Comparison of ENCODE assay signal across 27 cellular contexts in the genomic region with DNA sequence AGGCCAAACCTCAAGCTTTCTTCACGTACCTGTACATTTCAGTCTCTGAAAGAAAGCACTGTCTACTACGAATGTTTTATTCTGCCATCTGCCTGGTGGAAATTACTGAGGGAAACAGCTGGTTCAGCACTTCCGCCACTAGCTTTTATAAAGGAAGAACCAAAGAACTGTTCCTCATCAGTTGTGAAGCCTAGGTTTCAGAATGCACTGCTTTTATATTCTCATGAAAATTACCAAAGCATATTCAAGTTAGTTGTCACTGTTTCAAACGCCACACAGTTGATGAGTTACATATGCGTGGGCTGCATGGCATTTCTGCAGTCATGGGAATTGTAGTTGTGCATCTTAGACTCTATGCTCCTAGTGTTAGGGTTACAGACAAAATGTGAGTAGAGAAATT. TPM values are rescaled to one million over a fixed set of nuclear protein-coding genes. Genes with fewer than 3 reads are reported as not detected.
DNase-seq lines count a peak whose midpoint lies in the region; ATAC-seq, FAIRE-seq and TF ChIP-seq lines count a peak whose summit lies in the region.
"Had no signal": no experiment of that assay in that cellular context is flagged by ENCODE, and none has a peak within 500 bp of the region (broad histone marks: within the 10 kb centered on the region; RNA-seq: fewer than 3 reads in every experiment).

No MANE protein-coding gene starts in this region.

- H2AFZ ChIP-seq in endothelial cell of umbilical vein (ENCODE audit: low read depth, low read length): peak overlapping the region; percentile 83
- H2AFZ ChIP-seq in neuronal stem cell (ENCODE audit: low read length): peak overlapping the region; percentile 65

- no peak overlapping the region for H3K4ac ChIP-seq in neuronal stem cell (ENCODE audit: low read length)

- H3K4me1 ChIP-seq in endothelial cell of umbilical vein (ENCODE audit: control insufficient read depth, extremely low read depth, insufficient read depth, low read length) (peaks cover 12% of the 10 kb centered on the region), neuronal stem cell (ENCODE audit: control insufficient read depth in 2 of 2, insufficient read depth in 1 of 2, low read depth in 1 of 2, low read length in 2 of 2) (peaks cover 0 to 8% of the 10 kb centered on the region in 2 donors)
- H3K4me1 ChIP-seq: adrenal gland, foreskin keratinocyte had no signal

- H3K18ac ChIP-seq in neuronal stem cell (ENCODE audit: low read length): no peak overlapping the region

- dilution Hi-C loops in endothelial cell of umbilical vein (cut with MboI; ENCODE audit: extremely low pct_ligation_motif_present, low sequenced_read_pairs): no loop called here

- H3K4me2 ChIP-seq in endothelial cell of umbilical vein (ENCODE audit: insufficient read depth, low read length) (peak overlapping the region; percentile 37), neuronal stem cell (ENCODE audit: insufficient read depth, low read length, poor library complexity, severe bottlenecking) (no peak overlapping the region)

- DNase-seq in Calu3 (no peak), Kasumi-1 (lab: John Stamatoyannopoulos, UW) (peak; percentile 58 to 67), endothelial cell of umbilical vein (ENCODE audit: low read depth, low spot score) (no peak), neuronal stem cell (ENCODE audit: low spot score) (no peak), DMS79 treated with DMSO at 0.1 percent for 48 hours (lab: John Stamatoyannopoulos, UW) (no peak)
- no peak for DNase-seq in activated effector memory CD4-positive, alpha-beta T cell treated with Interleukin-2 at 50 U/mL for 16 hours
- DNase-seq: activated CD4-positive, alpha-beta T cell treated with anti-CD3 and anti-CD28 coated beads for 36 hours; activated CD8-positive, alpha-beta memory T cell treated with anti-CD3 and anti-CD28 coated beads for 24 hours; activated T-cell treated with anti-CD3 and anti-CD28 coated beads, Interleukin-2, amount 50 U/mL, for 1 hour; adrenal gland; CD4-positive, alpha-beta memory T cell; DMS153; effector CD8-positive, alpha-beta T cell; erythroblast; foreskin keratinocyte; HCEC 1CT; immature natural killer cell; mesendoderm; naive thymus-derived CD8-positive, alpha-beta T cell; NCI-H1092 treated with DMSO at 0.1 percent for 48 hours; NCI-H2081 treated with DMSO at 0.1 percent for 48 hours; NCI-H446 treated with DMSO at 0.1 percent for 48 hours; posterior cingulate gyrus; SHP77 treated with DMSO at 0.1 percent for 48 hours; trophoblast cell had no signal

- no peak overlapping the region for H2BK15ac ChIP-seq in neuronal stem cell (ENCODE audit: low read length)

- H3K9ac ChIP-seq in endothelial cell of umbilical vein (replicated peaks; ENCODE audit: extremely low read depth, insufficient read depth, low read length) (no peak overlapping the region), neuronal stem cell (ENCODE audit: low read depth, low read length, poor library complexity) (no peak overlapping the region)

- peaks cover 18% of the 10 kb centered on the region for H3K4me1 Mint-ChIP-seq in Calu3 (ENCODE audit: low read depth, unreplicated experiment)
- H3K4me1 Mint-ChIP-seq: activated CD4-positive, alpha-beta T cell treated with anti-CD3 and anti-CD28 coated beads for 36 hours; CD4-positive, alpha-beta memory T cell; immature natural killer cell had no signal

- H3K9me3 Mint-ChIP-seq in Calu3 (ENCODE audit: low read depth, unreplicated experiment): no peaks in the 10 kb centered on the region

- no CpG with 5 or more reads among the region's 5 CpGs for WGBS in neuronal stem cell (ENCODE audit: extremely low coverage in 2 of 2, insufficient read length in 2 of 2, insufficient replicate concordance in 1 of 2), 2 donors

- H3K27ac Mint-ChIP-seq in Calu3 (ENCODE audit: unreplicated experiment): peak overlapping the region; percentile 10
- H3K27ac Mint-ChIP-seq: activated CD4-positive, alpha-beta T cell treated with anti-CD3 and anti-CD28 coated beads for 36 hours; CD4-positive, alpha-beta memory T cell; immature natural killer cell; naive thymus-derived CD8-positive, alpha-beta T cell had no signal

- ATAC-seq in GM21360 (IDR thresholded peaks at IDR 0.05; ENCODE audit: unreplicated experiment): no peak
- ATAC-seq in GM18907 (IDR thresholded peaks at IDR 0.05; ENCODE audit: unreplicated experiment): no peak
- ATAC-seq: activated CD4-positive, alpha-beta T cell treated with anti-CD3 and anti-CD28 coated beads for 36 hours; foreskin keratinocyte; naive thymus-derived CD8-positive, alpha-beta T cell had no signal

- H3K27ac ChIP-seq in endothelial cell of umbilical vein (ENCODE audit: insufficient read depth, low read depth, low read length) (no peak overlapping the region), neuronal stem cell (replicated peaks; ENCODE audit: low read length) (no peak overlapping the region)
- H3K27ac ChIP-seq: adrenal gland, foreskin keratinocyte had no signal

- H2AK5ac ChIP-seq in neuronal stem cell (ENCODE audit: low read depth, low read length): no peak overlapping the region

- no peak overlapping the region for H4K8ac ChIP-seq in neuronal stem cell (ENCODE audit: low read depth, low read length)

- POLR2A ChIA-PET in endothelial cell of umbilical vein (lab: Charles Lee): interaction anchor here (1.0 kb wide), 1 partner anchor 9 kb away, joined by 3 read pairs; no protein-coding TSS in a partner anchor

- H2BK120ac ChIP-seq in neuronal stem cell (ENCODE audit: low read depth, low read length): no peak overlapping the region

- H3K79me2 ChIP-seq in endothelial cell of umbilical vein (ENCODE audit: control insufficient read depth, insufficient read depth, low read length): no peaks in the 10 kb centered on the region

- no peak overlapping the region for H3K14ac ChIP-seq in neuronal stem cell (ENCODE audit: low read length)

- no peak for TF ChIP-seq CTCF in Calu3 (IDR thresholded peaks at IDR 0.05; ENCODE audit: unreplicated experiment)
- no peak for TF ChIP-seq CTCF in endothelial cell of umbilical vein (IDR thresholded peaks at IDR 0.05; ENCODE audit: extremely low read depth in 1 of 2, insufficient read depth in 1 of 2, low read depth in 1 of 2, low read length in 2 of 2)

- intact Hi-C loops in Calu3 (cut with micrococcal nuclease; ENCODE audit: unreplicated experiment): no loop called here
- intact Hi-C loops in endothelial cell of umbilical vein (cut with micrococcal nuclease): no loop called here

- H3K27me3 ChIP-seq in endothelial cell of umbilical vein (ENCODE audit: control insufficient read depth in 2 of 2, insufficient read depth in 2 of 2, low read length in 2 of 2) (peaks cover 0 to 2% of the 10 kb centered on the region in 2 experiments), neuronal stem cell (ENCODE audit: control insufficient read depth in 3 of 3, insufficient read depth in 3 of 3, low read depth in 1 of 3, low read length in 3 of 3) (no peaks in the 10 kb centered on the region)
- H3K27me3 ChIP-seq: adrenal gland, foreskin keratinocyte had no signal

- H3K79me1 ChIP-seq in neuronal stem cell (ENCODE audit: low read depth, low read length): no peaks in the 10 kb centered on the region

- TF ChIP-seq POLR2A in endothelial cell of umbilical vein (IDR thresholded peaks at IDR 0.05; ENCODE audit: low read depth, low read length): no peak

- H3K4me3 ChIP-seq in endothelial cell of umbilical vein (replicated peaks in 1 of 3; ENCODE audit: insufficient read depth in 1 of 3, low read depth in 1 of 3, low read length in 3 of 3): no peak overlapping the region
- no peak overlapping the region for H3K4me3 ChIP-seq in neuronal stem cell (ENCODE audit: low read length in 2 of 2)
- H3K4me3 ChIP-seq: adrenal gland had no signal

- no peak for FAIRE-seq in endothelial cell of umbilical vein (lab: Jason Lieb, UNC)

- H3K9me3 ChIP-seq in endothelial cell of umbilical vein (replicated peaks; ENCODE audit: control insufficient read depth, insufficient read depth, low read length) (no peaks in the 10 kb centered on the region), neuronal stem cell (replicated peaks in 1 of 2; ENCODE audit: control insufficient read depth in 2 of 2, insufficient read depth in 1 of 2, low read depth in 1 of 2, low read length in 2 of 2) (no peaks in the 10 kb centered on the region)
- H3K9me3 ChIP-seq: adrenal gland had no signal

- H4K91ac ChIP-seq in neuronal stem cell (ENCODE audit: low read depth, low read length, poor library complexity): no peak overlapping the region

- H4K20me1 ChIP-seq in endothelial cell of umbilical vein (replicated peaks; ENCODE audit: control insufficient read depth, extremely low read depth, insufficient read depth, low read length): no peaks in the 10 kb centered on the region

- H2BK12ac ChIP-seq in neuronal stem cell (ENCODE audit: low read length): no peak overlapping the region

- H2BK5ac ChIP-seq in neuronal stem cell (ENCODE audit: low read length): no peak overlapping the region

- no peaks in the 10 kb centered on the region for H3K36me3 ChIP-seq in endothelial cell of umbilical vein (ENCODE audit: control insufficient read depth in 2 of 2, extremely low read depth in 1 of 2, insufficient read depth in 2 of 2, low read length in 2 of 2)
- no peaks in the 10 kb centered on the region for H3K36me3 ChIP-seq in neuronal stem cell (replicated peaks in 1 of 2; ENCODE audit: control insufficient read depth in 2 of 2, insufficient read depth in 2 of 2, low read length in 2 of 2)
- H3K36me3 ChIP-seq: adrenal gland had no signal

- peaks cover 3% of the 10 kb centered on the region for H3K27me3 Mint-ChIP-seq in Calu3 (ENCODE audit: unreplicated experiment)

- peak overlapping the region; percentile 9 for H3K4me3 Mint-ChIP-seq in Calu3 (ENCODE audit: low read depth, unreplicated experiment)
- H3K4me3 Mint-ChIP-seq: activated CD4-positive, alpha-beta T cell treated with anti-CD3 and anti-CD28 coated beads for 36 hours; CD4-positive, alpha-beta memory T cell; immature natural killer cell; naive thymus-derived CD8-positive, alpha-beta T cell had no signal

- no peak overlapping the region for H3K23ac ChIP-seq in neuronal stem cell (ENCODE audit: low read depth, low read length, poor library complexity)

- CTCF ChIA-PET in Calu3 (lab: Charles Lee) (interaction anchor here (0.6 to 2.5 kb wide), 11 partner anchors 9 to 778 kb away, joined by 3 to 14 read pairs (median 4); no protein-coding TSS in a partner anchor), endothelial cell of umbilical vein (lab: Charles Lee) (interaction anchor here (0.7 to 2.5 kb wide), 11 partner anchors 8 to 108 kb away, joined by 3 to 25 read pairs (median 4); no protein-coding TSS in a partner anchor)

- no peaks in the 10 kb centered on the region for H3K36me3 Mint-ChIP-seq in Calu3 (ENCODE audit: insufficient read depth, unreplicated experiment)

- H3K9me1 ChIP-seq in endothelial cell of umbilical vein (replicated peaks; ENCODE audit: control insufficient read depth, extremely low read depth, insufficient read depth, low read length): no peaks in the 10 kb centered on the region

- BruUV-seq in Calu3 (replicated peaks; lab: Mats Ljungman, UMichigan) (no TSS peak), endothelial cell of umbilical vein (replicated peaks; lab: Mats Ljungman, UMichigan) (no TSS peak)

RNA-seq across cellular contexts. Expression of a gene that starts 21.5 kb away (rescaled TPM):
- total RNA-seq in Calu3 (2022) (95.9 and 99.1 TPM in 2 replicates), endothelial cell of umbilical vein (83.4 and 85.2 TPM in 2 replicates)
- 25.5 and 31.1 TPM in 2 replicates for polyA plus RNA-seq in endothelial cell of umbilical vein
- 30.2 and 30.5 TPM in 2 replicates for polyA plus RNA-seq in endothelial cell of umbilical vein (2011; cell fraction: cytosol; rRNA removed)
- polyA plus RNA-seq in endothelial cell of umbilical vein (2011; cell fraction: nucleus; rRNA removed): 57.4 and 59.3 TPM in 2 replicates
- polyA plus RNA-seq in endothelial cell of umbilical vein (2012): 58.5 and 77.2 TPM in 2 replicates
- polyA minus RNA-seq in endothelial cell of umbilical vein: 130 and 159 TPM in 2 replicates
- polyA minus RNA-seq in endothelial cell of umbilical vein (2011; cell fraction: cytosol; rRNA and poly(A)+ RNA removed): 30.9 TPM
- 158 and 229 TPM in 2 replicates for polyA minus RNA-seq in endothelial cell of umbilical vein (2011; cell fraction: nucleus; rRNA and poly(A)+ RNA removed)
- polyA plus RNA-seq in neuronal stem cell (2013, experiment 1 of 2): 7.1 TPM
- 7.6 TPM for polyA plus RNA-seq in neuronal stem cell (2013, experiment 2 of 2)

Comparison
In these comparisons a context has a peak if more than half of its experiments do, and no peak if none do; other contexts are left out.
1. DNase-seq: peak in Kasumi-1 (2 of 2); none in Calu3 (single experiment), endothelial cell of umbilical vein (single experiment), neuronal stem cell (single experiment), activated effector memory CD4-positive, alpha-beta T cell treated with Interleukin-2 at 50 U/mL for 16 hours (single experiment) and DMS79 treated with DMSO at 0.1 percent for 48 hours (single experiment).